1 cellular context compared by ENCODE assay signal in genomic region chr7:120842131-120842621, GRCh38.
A peak's percentile ranks its signal among the peaks of the same experiment; 100 is the strongest.
TF ChIP-seq lines count a peak whose summit lies in the region.

No MANE protein-coding gene starts in this region.

TF ChIP-seq in HEK293, 187 proteins besides CTCF, POLR2A, EP300 and RAD21 (continued from another document and continues in another):
- TF ChIP-seq REPIN1 (tag by site-specific recombination; IDR thresholded peaks at IDR 0.05; ENCODE audit: low read depth) (0 out of 2 replicates have a peak, but pooled peaks have one; percentile 44), SP2 (tag by site-specific recombination; IDR thresholded peaks at IDR 0.05) (no peak), ZBTB6 (tag by site-specific recombination; IDR thresholded peaks at IDR 0.05) (peak; percentile 58; the same call in 1 of the 2 replicates), ZNF10 (tag by site-specific recombination; IDR thresholded peaks at IDR 0.05) (0 out of 2 replicates have a peak, but pooled peaks have one; percentile 49), ZBTB17 (tag by site-specific recombination; IDR thresholded peaks at IDR 0.05) (peak; percentile 86), ZNF223 (tag by site-specific recombination; IDR thresholded peaks at IDR 0.05) (no peak), ZNF580 (tag by site-specific recombination; IDR thresholded peaks at IDR 0.05) (peak; percentile 92), ZBTB44 (tag by site-specific recombination; IDR thresholded peaks at IDR 0.05) (peak; percentile 94), YY1 (tag by site-specific recombination; IDR thresholded peaks at IDR 0.05) (no peak), TSHZ1 (tag by site-specific recombination; IDR thresholded peaks at IDR 0.05; ENCODE audit: borderline replicate concordance) (peak; percentile 90; the same call in 1 of the 2 replicates), ZNF174 (tag by site-specific recombination; IDR thresholded peaks at IDR 0.05) (no peak), PRDM4 (tag by site-specific recombination; IDR thresholded peaks at IDR 0.05) (peak; percentile 96), ZNF248 (tag by site-specific recombination; IDR thresholded peaks at IDR 0.05) (no peak), PRDM10 (tag by site-specific recombination; IDR thresholded peaks at IDR 0.05) (no peak), ZNF324 (tag by site-specific recombination; IDR thresholded peaks at IDR 0.05) (peak; percentile 65; the same call in 1 of the 2 replicates), ZNF600 (tag by site-specific recombination; IDR thresholded peaks at IDR 0.05) (peak; percentile 63; the same call in 1 of the 2 replicates), ZNF664 (tag by site-specific recombination; IDR thresholded peaks at IDR 0.05) (peak; percentile 55; the same call in 1 of the 2 replicates), ZNF184 (tag by site-specific recombination; IDR thresholded peaks at IDR 0.05) (no peak; the same call in 1 of the 2 replicates), ZXDB (tag by site-specific recombination; IDR thresholded peaks at IDR 0.05) (peak; percentile 80), ZNF266 (tag by site-specific recombination; IDR thresholded peaks at IDR 0.05; ENCODE audit: low read depth) (no peak), MZF1 (tag by site-specific recombination; IDR thresholded peaks at IDR 0.05; ENCODE audit: borderline replicate concordance) (peak; percentile 64), ZNF214 (tag by site-specific recombination; IDR thresholded peaks at IDR 0.05; ENCODE audit: borderline replicate concordance) (no peak), ZNF626 (tag by site-specific recombination; IDR thresholded peaks at IDR 0.05) (no peak), ZSCAN4 (tag by site-specific recombination; IDR thresholded peaks at IDR 0.05) (no peak), ZNF704 (tag by site-specific recombination; IDR thresholded peaks at IDR 0.05) (no peak), ZBTB10 (tag by site-specific recombination; IDR thresholded peaks at IDR 0.05) (no peak), OVOL3 (tag by site-specific recombination; IDR thresholded peaks at IDR 0.05) (peak; percentile 92), GFI1B (tag by site-specific recombination; IDR thresholded peaks at IDR 0.05) (0 out of 2 replicates have a peak, but pooled peaks have one; percentile 39), ZNF239 (tag by site-specific recombination; IDR thresholded peaks at IDR 0.05) (no peak), INSM2 (tag by site-specific recombination; IDR thresholded peaks at IDR 0.05) (peak; percentile 91), YY2 (tag by site-specific recombination; IDR thresholded peaks at IDR 0.05) (no peak), GLIS2 (tag by site-specific recombination; IDR thresholded peaks at IDR 0.05) (no peak), ZNF114 (tag by site-specific recombination; IDR thresholded peaks at IDR 0.05) (no peak), ZNF488 (tag by site-specific recombination; IDR thresholded peaks at IDR 0.05) (0 out of 2 replicates have a peak, but pooled peaks have one; percentile 22), ZNF558 (tag by site-specific recombination; IDR thresholded peaks at IDR 0.05) (peak; percentile 46; the same call in 1 of the 2 replicates), ZNF221 (tag by site-specific recombination; IDR thresholded peaks at IDR 0.05; ENCODE audit: borderline replicate concordance) (no peak), TRIM28 (IDR thresholded peaks at IDR 0.05; ENCODE audit: borderline replicate concordance, low read length) (peak; percentile 64; the same call in 1 of the 2 replicates)
